In genomic region chr1:200535605-200536004, GRCh38 we compare ENCODE assay signal across 8 cellular contexts.
A peak's percentile ranks its signal among the peaks of the same experiment; 100 is the strongest.
DNase-seq lines count a peak whose midpoint lies in the region; ATAC-seq, FAIRE-seq and TF ChIP-seq lines count a peak whose summit lies in the region.

No MANE protein-coding gene starts in this region.

- intact Hi-C loops in testis (cut with DNase I; ENCODE audit: low total_unique reads) = no loop called here

- H3K4me3 ChIP-seq in bronchial epithelial cell (ENCODE audit: low read depth, low read length) = no peak overlapping the region
- H3K4me3 ChIP-seq in testis = no peak overlapping the region

- FAIRE-seq in bronchial epithelial cell (lab: Jason Lieb, UNC) = no peak

- ATAC-seq in GM19468 (IDR thresholded peaks at IDR 0.05; ENCODE audit: extremely low read depth, unreplicated experiment) (peak; percentile 89), GM21390 (IDR thresholded peaks at IDR 0.05; ENCODE audit: unreplicated experiment) (no peak), GM19324 (IDR thresholded peaks at IDR 0.05; ENCODE audit: low FRiP score, unreplicated experiment) (no peak)

- WGBS in testis, 2 donors = 84 to 93% methylated on average over 4 of the region's 4 CpGs

- TF ChIP-seq CTCF in bronchial epithelial cell (IDR thresholded peaks at IDR 0.05; ENCODE audit: insufficient read depth, low read length, severe bottlenecking) (peak; percentile 46), testis (IDR thresholded peaks at IDR 0.05) (no peak)

- no peaks in the 10 kb centered on the region for H3K4me1 ChIP-seq in testis

- H3K27ac ChIP-seq in testis = no peak overlapping the region

- no peaks in the 10 kb centered on the region for H3K9me3 ChIP-seq in testis

- TF ChIP-seq POLR2A in testis (IDR thresholded peaks at IDR 0.05) = no peak

- peak; percentile 75 for DNase-seq in DMS53 treated with DMSO at 0.1 percent for 48 hours (lab: John Stamatoyannopoulos, UW; ENCODE audit: unreplicated experiment)
- DNase-seq in NCI-H1694 treated with DMSO at 0.1 percent for 48 hours (lab: John Stamatoyannopoulos, UW) = peak; percentile 28
- DNase-seq in bronchial epithelial cell (ENCODE audit: low read depth) = peak; percentile 87
- DNase-seq in testis = peak; percentile 20
- no peak for DNase-seq in foreskin melanocyte

- H3K27me3 ChIP-seq in bronchial epithelial cell (ENCODE audit: control insufficient read depth, insufficient read depth, low read length) (no peaks in the 10 kb centered on the region), testis (no peaks in the 10 kb centered on the region)

- H3K36me3 ChIP-seq in bronchial epithelial cell (ENCODE audit: control insufficient read depth, insufficient read depth, low read length) (no peaks in the 10 kb centered on the region), testis (ENCODE audit: low read depth, missing control alignments) (no peaks in the 10 kb centered on the region)
